1 cellular context compared by ENCODE assay signal in genomic region chr1:43946244-43947060, GRCh38.
TF ChIP-seq lines count a peak whose summit lies in the region.

Gene IPO13 (plus strand): TSS chr1:43946950. CDS start chr1:43947601, 651 bp downstream.

TF ChIP-seq in K562, 482 proteins besides CTCF, POLR2A, EP300 and RAD21 (continued from another document and continues in another):
- TF ChIP-seq RREB1 (CRISPR knock-in tag; IDR thresholded peaks at IDR 0.05), result no peak; the same call in 1 of the 2 replicates
- no peak for TF ChIP-seq CBX5 (IDR thresholded peaks at IDR 0.05; ENCODE audit: borderline replicate concordance, low read depth)
- no peak for TF ChIP-seq RBM22 (IDR thresholded peaks at IDR 0.05; ENCODE audit: low read depth, low read length, poor library complexity, severe bottlenecking)
- no peak for TF ChIP-seq HDAC3 (IDR thresholded peaks at IDR 0.05; ENCODE audit: borderline replicate concordance, partially characterized antibody)
- peak; percentile 52 for TF ChIP-seq TAL1 (IDR thresholded peaks at IDR 0.05)
- TF ChIP-seq ZNF518B (CRISPR knock-in tag; IDR thresholded peaks at IDR 0.05), result no peak
- no peak for TF ChIP-seq MBD1 (CRISPR knock-in tag; IDR thresholded peaks at IDR 0.05)
- TF ChIP-seq ZC3H8 (IDR thresholded peaks at IDR 0.05), result no peak
- peak; percentile 93 for TF ChIP-seq VEZF1 (CRISPR knock-in tag; IDR thresholded peaks at IDR 0.05)
- peak; percentile 67; the same call in 1 of the 2 replicates for TF ChIP-seq ZNF511 (CRISPR knock-in tag; IDR thresholded peaks at IDR 0.05)
- peak; percentile 66; the same call in 1 of the 2 replicates for TF ChIP-seq SOX6 (IDR thresholded peaks at IDR 0.05)
- TF ChIP-seq ZBTB9 (CRISPR knock-in tag; IDR thresholded peaks at IDR 0.05), result no peak; the same call in none of the 2 replicates
- TF ChIP-seq ZNF324 (CRISPR knock-in tag; IDR thresholded peaks at IDR 0.05), result no peak
- no peak for TF ChIP-seq XRCC4 (IDR thresholded peaks at IDR 0.05; ENCODE audit: extremely low read depth, insufficient read depth, insufficient read length)
- no peak for TF ChIP-seq PHTF2 (CRISPR knock-in tag; IDR thresholded peaks at IDR 0.05)
- no peak for TF ChIP-seq SP2 (IDR thresholded peaks at IDR 0.05; ENCODE audit: extremely low read depth, low read depth, low read length, poor library complexity, severe bottlenecking)
- TF ChIP-seq IRF1 (CRISPR knock-in tag; IDR thresholded peaks at IDR 0.05; ENCODE audit: borderline replicate concordance), result no peak
- TF ChIP-seq RHOXF2B (CRISPR knock-in tag; conservative IDR thresholded peaks at IDR 0.05), result no peak
- 0 out of 2 replicates have a peak, but pooled peaks have one; percentile 16 for TF ChIP-seq ZNF212 (CRISPR knock-in tag; IDR thresholded peaks at IDR 0.05)
- TF ChIP-seq ZNF316 (IDR thresholded peaks at IDR 0.05), result no peak
- TF ChIP-seq RNF2 (IDR thresholded peaks at IDR 0.05), result peak; percentile 57; the same call in 1 of the 2 replicates
- TF ChIP-seq ZNF3 (CRISPR knock-in tag; IDR thresholded peaks at IDR 0.05), result no peak
- peak; percentile 95 for TF ChIP-seq TARDBP (IDR thresholded peaks at IDR 0.05)
- TF ChIP-seq ARID4B (CRISPR knock-in tag; IDR thresholded peaks at IDR 0.05), result peak; percentile 99
- TF ChIP-seq POLR2H (tag; IDR thresholded peaks at IDR 0.05; ENCODE audit: low read depth), result no peak
- peak; percentile 39; the same call in 1 of the 2 replicates for TF ChIP-seq PHF21A (IDR thresholded peaks at IDR 0.05; ENCODE audit: borderline replicate concordance, low read depth)
- no peak for TF ChIP-seq ASH1L (IDR thresholded peaks at IDR 0.05; ENCODE audit: borderline replicate concordance, low read depth, partially characterized antibody)
- TF ChIP-seq TCF15 (CRISPR knock-in tag; IDR thresholded peaks at IDR 0.05), result no peak
- peak; percentile 100 for TF ChIP-seq HCFC1 (IDR thresholded peaks at IDR 0.05; ENCODE audit: low read depth, low read length)
- TF ChIP-seq SMARCE1 (IDR thresholded peaks at IDR 0.05), result peak; percentile 80
- TF ChIP-seq PURB (CRISPR knock-in tag; IDR thresholded peaks at IDR 0.05; ENCODE audit: low read depth), result no peak
- peak; percentile 72; the same call in 1 of the 2 replicates for TF ChIP-seq ZNF589 (CRISPR knock-in tag; IDR thresholded peaks at IDR 0.05; ENCODE audit: low read depth)
- TF ChIP-seq NBN (IDR thresholded peaks at IDR 0.05; ENCODE audit: low read depth), result peak; percentile 67; the same call in 1 of the 2 replicates
- TF ChIP-seq FOSL1 (tag; conservative IDR thresholded peaks at IDR 0.05), result peak; percentile 54
- TF ChIP-seq CREBBP (IDR thresholded peaks at IDR 0.05; ENCODE audit: low read depth, low read length), result no peak
